Comparison of ENCODE assay signal across 20 cellular contexts in the genomic region with DNA sequence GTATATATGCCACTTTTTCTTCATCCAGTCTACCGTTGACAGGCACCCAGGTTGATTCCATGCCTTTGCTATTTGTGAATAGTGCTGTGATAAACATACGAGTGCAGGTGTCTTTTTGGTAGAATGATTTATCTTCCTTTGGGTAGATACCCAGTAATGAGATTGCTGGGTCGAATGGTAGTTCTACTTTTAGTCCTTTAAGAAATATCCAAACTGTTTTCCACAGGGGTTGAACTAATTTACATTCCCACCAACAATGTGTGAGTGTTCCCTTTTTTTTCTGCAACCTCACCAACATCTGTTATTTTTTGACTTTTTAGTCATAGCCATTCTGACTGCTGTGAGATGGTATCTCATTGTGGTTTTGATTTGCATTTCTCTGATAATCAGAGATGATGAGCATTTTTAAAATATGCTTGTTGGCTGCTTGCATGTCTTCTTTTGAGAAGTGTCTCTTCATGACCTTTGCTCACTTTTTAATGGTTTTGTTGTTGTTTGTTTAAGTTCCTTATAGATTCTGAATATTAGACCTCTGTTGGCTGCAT. TPM values are rescaled to one million over a fixed set of nuclear protein-coding genes. Genes with fewer than 3 reads are reported as not detected.
A peak's percentile ranks its signal among the peaks of the same experiment; 100 is the strongest.
DNase-seq lines count a peak whose midpoint lies in the region; ATAC-seq lines count a peak whose summit lies in the region.
"Had no signal": no experiment of that assay in that cellular context is flagged by ENCODE, and none has a peak within 500 bp of the region (broad histone marks: within the 10 kb centered on the region; RNA-seq: fewer than 3 reads in every experiment).

No MANE protein-coding gene starts in this region.

- peaks cover 80% of the 10 kb centered on the region for H3K4me1 Mint-ChIP-seq in activated CD4-positive, alpha-beta T cell treated with anti-CD3 and anti-CD28 coated beads, Interleukin-2, amount 10 ng/mL, durations not matched to agents 24 days and 14 days
- peaks cover 89% of the 10 kb centered on the region for H3K4me1 Mint-ChIP-seq in activated T-helper 1 cell treated with anti-CD3 and anti-CD28 coated beads, Interleukin-12 subunit alpha, Interleukin-12 subunit beta, Interleukin-2, Interleukin-4 antibody, amounts not matched to agents 30 ng/mL and 10 ng/mL and 1 ng/mL, durations not matched to agents 14 hours and 24 hours and 36 hours (ENCODE audit: low read depth)
- H3K4me1 Mint-ChIP-seq in naive thymus-derived CD4-positive, alpha-beta T cell: peaks cover 53 to 97% (median 91%) of the 10 kb centered on the region in 7 donors

- POLR2A ChIA-PET in naive thymus-derived CD4-positive, alpha-beta T cell (lab: Charles Lee): interaction anchor here (1.0 to 5.0 kb wide), 4 partner anchors 9 to 39 kb away, joined by 3 to 69 read pairs (median 56); no protein-coding TSS in a partner anchor

- no peaks in the 10 kb centered on the region for H3K27me3 ChIP-seq in naive thymus-derived CD4-positive, alpha-beta T cell (ENCODE audit: control insufficient read depth in 2 of 2, insufficient read depth in 2 of 2, low read length in 2 of 2)
- no peaks in the 10 kb centered on the region for H3K27me3 ChIP-seq in neuronal stem cell (ENCODE audit: control insufficient read depth in 3 of 3, insufficient read depth in 3 of 3, low read depth in 1 of 3, low read length in 3 of 3)
- H3K27me3 ChIP-seq: hepatocyte had no signal

- H3K27me3 Mint-ChIP-seq in activated CD4-positive, alpha-beta T cell treated with anti-CD3 and anti-CD28 coated beads, Interleukin-2, amount 10 ng/mL, durations not matched to agents 24 days and 14 days: no peaks in the 10 kb centered on the region
- no peaks in the 10 kb centered on the region for H3K27me3 Mint-ChIP-seq in activated T-helper 1 cell treated with anti-CD3 and anti-CD28 coated beads, Interleukin-12 subunit alpha, Interleukin-12 subunit beta, Interleukin-2, Interleukin-4 antibody, amounts not matched to agents 30 ng/mL and 10 ng/mL and 1 ng/mL, durations not matched to agents 14 hours and 24 hours and 36 hours (ENCODE audit: insufficient read depth)
- H3K27me3 Mint-ChIP-seq in naive thymus-derived CD4-positive, alpha-beta T cell: no peaks in the 10 kb centered on the region

- peak overlapping the region; percentile 55 for H3K4me3 ChIP-seq in naive thymus-derived CD4-positive, alpha-beta T cell (ENCODE audit: low read length)
- H3K4me3 ChIP-seq in neuronal stem cell (ENCODE audit: low read length in 2 of 2): no peak overlapping the region
- H3K4me3 ChIP-seq: hepatocyte, neural progenitor cell had no signal

- no peak overlapping the region for H4K8ac ChIP-seq in neuronal stem cell (ENCODE audit: low read depth, low read length)

- CTCF ChIA-PET in naive thymus-derived CD4-positive, alpha-beta T cell (lab: Charles Lee): interaction anchor here (0.9 kb wide), 1 partner anchor 17 kb away, joined by 3 read pairs; no protein-coding TSS in a partner anchor

- no peak overlapping the region for H2BK5ac ChIP-seq in neuronal stem cell (ENCODE audit: low read length)

- peak; percentile 73 for DNase-seq in activated CD4-positive, alpha-beta T cell treated with anti-CD3 and anti-CD28 coated beads, Interleukin-2, amount 10 ng/mL, durations not matched to agents 24 days and 14 days
- DNase-seq in activated CD4-positive, alpha-beta T cell treated with anti-CD3 and anti-CD28 coated beads for 4 hours: no peak
- DNase-seq in KBM-7 (peak; percentile 23), neuronal stem cell (ENCODE audit: low spot score) (no peak), amygdala (lab: John Stamatoyannopoulos, UW) (no peak), HCEC 1CT (no peak)
- no peak for DNase-seq in activated T-helper 1 cell treated with anti-CD3 and anti-CD28 coated beads, Interleukin-12 subunit alpha, Interleukin-12 subunit beta, Interleukin-2, Interleukin-4 antibody, amounts not matched to agents 30 ng/mL and 10 ng/mL and 1 ng/mL, durations not matched to agents 14 hours and 24 hours and 36 hours (ENCODE audit: low spot score)
- DNase-seq in naive thymus-derived CD4-positive, alpha-beta T cell: peak in 6 of 9 donors; percentile 57 to 71 (median 62)
- DNase-seq: aorta; DMS79 treated with DMSO at 0.1 percent for 48 hours; NCI-H146; retina; stimulated activated CD4-positive, alpha-beta T cell treated with anti-CD3 and anti-CD28 coated beads, Interleukin-15, amount 100 ng/mL, for 24 hours; stimulated activated naive CD4-positive, alpha-beta T cell treated with Interleukin-2 at 50 U/mL for 16 hours had no signal

- intact Hi-C loops in activated CD4-positive, alpha-beta T cell treated with anti-CD3 and anti-CD28 coated beads, Interleukin-2, amount 10 ng/mL, durations not matched to agents 24 days and 14 days (cut with micrococcal nuclease): loop anchor here (2.0 to 10.0 kb wide), 5 partner anchors 15 to 773 kb away; a partner anchor contains a TSS
- intact Hi-C loops in activated T-helper 1 cell treated with anti-CD3 and anti-CD28 coated beads, Interleukin-12 subunit alpha, Interleukin-12 subunit beta, Interleukin-2, Interleukin-4 antibody, amounts not matched to agents 30 ng/mL and 10 ng/mL and 1 ng/mL, durations not matched to agents 14 hours and 24 hours and 36 hours (cut with micrococcal nuclease): loop anchor here (5.0 to 10.0 kb wide), 8 partner anchors 46 to 1767 kb away; a partner anchor contains a TSS
- intact Hi-C loops in naive thymus-derived CD4-positive, alpha-beta T cell (cut with micrococcal nuclease): loop anchor here (2.0 to 5.0 kb wide), 9 partner anchors 15 to 1764 kb away; a partner anchor contains a TSS

- WGBS in neuronal stem cell (ENCODE audit: extremely low coverage in 2 of 2, insufficient read length in 2 of 2, insufficient replicate concordance in 1 of 2), 2 donors: no CpG with 5 or more reads among the region's 3 CpGs

- H3K36me3 Mint-ChIP-seq in activated CD4-positive, alpha-beta T cell treated with anti-CD3 and anti-CD28 coated beads, Interleukin-2, amount 10 ng/mL, durations not matched to agents 24 days and 14 days (ENCODE audit: low read depth): no peaks in the 10 kb centered on the region
- H3K36me3 Mint-ChIP-seq in activated T-helper 1 cell treated with anti-CD3 and anti-CD28 coated beads, Interleukin-12 subunit alpha, Interleukin-12 subunit beta, Interleukin-2, Interleukin-4 antibody, amounts not matched to agents 30 ng/mL and 10 ng/mL and 1 ng/mL, durations not matched to agents 14 hours and 24 hours and 36 hours (ENCODE audit: low read depth): peaks cover 7% of the 10 kb centered on the region
- H3K36me3 Mint-ChIP-seq in naive thymus-derived CD4-positive, alpha-beta T cell: peaks cover 5 to 18% (median 8%) of the 10 kb centered on the region in 5 donors
- H3K36me3 Mint-ChIP-seq: neural progenitor cell had no signal

- no peak overlapping the region for H4K91ac ChIP-seq in neuronal stem cell (ENCODE audit: low read depth, low read length, poor library complexity)

- no peak overlapping the region for H3K4me2 ChIP-seq in neuronal stem cell (ENCODE audit: insufficient read depth, low read length, poor library complexity, severe bottlenecking)
- H3K4me2 ChIP-seq: hepatocyte, neural progenitor cell had no signal

- no peak overlapping the region for H3K14ac ChIP-seq in neuronal stem cell (ENCODE audit: low read length)

- peak overlapping the region; percentile 93 for H3K27ac ChIP-seq in naive thymus-derived CD4-positive, alpha-beta T cell (ENCODE audit: low read depth, low read length)
- no peak overlapping the region for H3K27ac ChIP-seq in neuronal stem cell (replicated peaks; ENCODE audit: low read length)
- H3K27ac ChIP-seq: C4-2B, hepatocyte, neural progenitor cell had no signal

- no peak for ATAC-seq in naive thymus-derived CD4-positive, alpha-beta T cell
- ATAC-seq: HCT116 had no signal

- H2BK120ac ChIP-seq in neuronal stem cell (ENCODE audit: low read depth, low read length): no peak overlapping the region

- H3K27ac Mint-ChIP-seq in activated CD4-positive, alpha-beta T cell treated with anti-CD3 and anti-CD28 coated beads, Interleukin-2, amount 10 ng/mL, durations not matched to agents 24 days and 14 days: peak overlapping the region; percentile 97
- peak overlapping the region; percentile 37 for H3K27ac Mint-ChIP-seq in activated T-helper 1 cell treated with anti-CD3 and anti-CD28 coated beads, Interleukin-12 subunit alpha, Interleukin-12 subunit beta, Interleukin-2, Interleukin-4 antibody, amounts not matched to agents 30 ng/mL and 10 ng/mL and 1 ng/mL, durations not matched to agents 14 hours and 24 hours and 36 hours
- H3K27ac Mint-ChIP-seq in naive thymus-derived CD4-positive, alpha-beta T cell: peak overlapping the region; percentile 95 to 99 (median 98)
- H3K27ac Mint-ChIP-seq: neural progenitor cell had no signal

- H2AK5ac ChIP-seq in neuronal stem cell (ENCODE audit: low read depth, low read length): no peak overlapping the region

- H3K9ac ChIP-seq in neuronal stem cell (ENCODE audit: low read depth, low read length, poor library complexity): no peak overlapping the region
- H3K9ac ChIP-seq: neural progenitor cell had no signal

- in situ Hi-C loops in KBM-7 (cut with MboI; ENCODE audit: low pct_unique_long_range_greater_than_20kb, low sequenced_read_pairs): no loop called here

- H3K4ac ChIP-seq in neuronal stem cell (ENCODE audit: low read length): no peak overlapping the region

- no peak overlapping the region for H3K23ac ChIP-seq in neuronal stem cell (ENCODE audit: low read depth, low read length, poor library complexity)

- no peaks in the 10 kb centered on the region for H3K9me3 Mint-ChIP-seq in activated CD4-positive, alpha-beta T cell treated with anti-CD3 and anti-CD28 coated beads, Interleukin-2, amount 10 ng/mL, durations not matched to agents 24 days and 14 days
- no peaks in the 10 kb centered on the region for H3K9me3 Mint-ChIP-seq in activated T-helper 1 cell treated with anti-CD3 and anti-CD28 coated beads, Interleukin-12 subunit alpha, Interleukin-12 subunit beta, Interleukin-2, Interleukin-4 antibody, amounts not matched to agents 30 ng/mL and 10 ng/mL and 1 ng/mL, durations not matched to agents 14 hours and 24 hours and 36 hours
- H3K9me3 Mint-ChIP-seq in naive thymus-derived CD4-positive, alpha-beta T cell: peaks cover 0 to 3% (median 0%) of the 10 kb centered on the region in 11 donors

- H2AFZ ChIP-seq in neuronal stem cell (ENCODE audit: low read length): no peak overlapping the region
- H2AFZ ChIP-seq: hepatocyte, neural progenitor cell had no signal

- no peak overlapping the region for H3K18ac ChIP-seq in neuronal stem cell (ENCODE audit: low read length)

- no peaks in the 10 kb centered on the region for H3K36me3 ChIP-seq in naive thymus-derived CD4-positive, alpha-beta T cell (ENCODE audit: control insufficient read depth in 2 of 3, insufficient read depth in 3 of 3, low read length in 3 of 3)
- no peaks in the 10 kb centered on the region for H3K36me3 ChIP-seq in neuronal stem cell (replicated peaks in 1 of 2; ENCODE audit: control insufficient read depth in 2 of 2, insufficient read depth in 2 of 2, low read length in 2 of 2)
- H3K36me3 ChIP-seq: neural progenitor cell had no signal

- no peaks in the 10 kb centered on the region for H3K79me1 ChIP-seq in neuronal stem cell (ENCODE audit: low read depth, low read length)

- H2BK15ac ChIP-seq in neuronal stem cell (ENCODE audit: low read length): no peak overlapping the region

- peaks cover 69 to 79% of the 10 kb centered on the region in 2 donors for H3K4me1 ChIP-seq in naive thymus-derived CD4-positive, alpha-beta T cell (ENCODE audit: control insufficient read depth in 2 of 2, insufficient read depth in 2 of 2, low read length in 2 of 2)
- H3K4me1 ChIP-seq in neuronal stem cell (ENCODE audit: control insufficient read depth in 2 of 2, insufficient read depth in 1 of 2, low read depth in 1 of 2, low read length in 2 of 2): peaks cover 0 to 7% of the 10 kb centered on the region in 2 donors

- no peak overlapping the region for H2BK12ac ChIP-seq in neuronal stem cell (ENCODE audit: low read length)

- no peaks in the 10 kb centered on the region for H3K9me3 ChIP-seq in naive thymus-derived CD4-positive, alpha-beta T cell (ENCODE audit: control insufficient read depth in 2 of 3, low read length in 3 of 3)
- no peaks in the 10 kb centered on the region for H3K9me3 ChIP-seq in neuronal stem cell (replicated peaks in 1 of 2; ENCODE audit: control insufficient read depth in 2 of 2, insufficient read depth in 1 of 2, low read depth in 1 of 2, low read length in 2 of 2)

- peak overlapping the region; percentile 38 for H3K4me3 Mint-ChIP-seq in activated CD4-positive, alpha-beta T cell treated with anti-CD3 and anti-CD28 coated beads, Interleukin-2, amount 10 ng/mL, durations not matched to agents 24 days and 14 days
- peak overlapping the region; percentile 54 for H3K4me3 Mint-ChIP-seq in activated T-helper 1 cell treated with anti-CD3 and anti-CD28 coated beads, Interleukin-12 subunit alpha, Interleukin-12 subunit beta, Interleukin-2, Interleukin-4 antibody, amounts not matched to agents 30 ng/mL and 10 ng/mL and 1 ng/mL, durations not matched to agents 14 hours and 24 hours and 36 hours
- peak overlapping the region; percentile 59 to 93 (median 89) for H3K4me3 Mint-ChIP-seq in naive thymus-derived CD4-positive, alpha-beta T cell
- H3K4me3 Mint-ChIP-seq: neural progenitor cell had no signal

RNA-seq across cellular contexts. Expression of a gene that starts 1.9 kb away (rescaled TPM):
- total RNA-seq in activated CD4-positive, alpha-beta T cell treated with anti-CD3 and anti-CD28 coated beads, Interleukin-2, amount 10 ng/mL, durations not matched to agents 24 days and 14 days: 3.1 and 3.4 TPM in 2 replicates
- 3.4 and 3.6 TPM in 2 replicates for total RNA-seq in activated T-helper 1 cell treated with anti-CD3 and anti-CD28 coated beads, Interleukin-12 subunit alpha, Interleukin-12 subunit beta, Interleukin-2, Interleukin-4 antibody, amounts not matched to agents 30 ng/mL and 10 ng/mL and 1 ng/mL, durations not matched to agents 14 hours and 24 hours and 36 hours
- total RNA-seq in naive thymus-derived CD4-positive, alpha-beta T cell: 10 to 100 TPM in 4 of 5 experiments, 1 to 10 TPM in 1; 8.5 to 37.8 (median 35.5) TPM
- polyA plus RNA-seq in naive thymus-derived CD4-positive, alpha-beta T cell: 1 to 10 TPM; 5.6 to 7.8 TPM
- not detected for polyA plus RNA-seq in neuronal stem cell (2013, experiment 1 of 2)
- polyA plus RNA-seq in neuronal stem cell (2013, experiment 2 of 2): not detected
- total RNA-seq: A172, hepatocyte, kidney epithelial cell had no signal
- polyA plus RNA-seq: hepatocyte had no signal

Comparison
In these comparisons a context has a peak if more than half of its experiments do, and no peak if none do; other contexts are left out.
1. DNase-seq: peak in activated CD4-positive, alpha-beta T cell treated with anti-CD3 and anti-CD28 coated beads, Interleukin-2, amount 10 ng/mL, durations not matched to agents 24 days and 14 days (single experiment), KBM-7 (single experiment) and naive thymus-derived CD4-positive, alpha-beta T cell (6 of 9); none in activated CD4-positive, alpha-beta T cell treated with anti-CD3 and anti-CD28 coated beads for 4 hours (0 of 2), activated T-helper 1 cell treated with anti-CD3 and anti-CD28 coated beads, Interleukin-12 subunit alpha, Interleukin-12 subunit beta, Interleukin-2, Interleukin-4 antibody, amounts not matched to agents 30 ng/mL and 10 ng/mL and 1 ng/mL, durations not matched to agents 14 hours and 24 hours and 36 hours (single experiment), neuronal stem cell (single experiment), amygdala (0 of 56) and HCEC 1CT (single experiment).
2. H3K27ac Mint-ChIP-seq: peak in every context shown above with its lines; median percentile 98 in naive thymus-derived CD4-positive, alpha-beta T cell; 97 in activated CD4-positive, alpha-beta T cell treated with anti-CD3 and anti-CD28 coated beads, Interleukin-2, amount 10 ng/mL, durations not matched to agents 24 days and 14 days; 37 in activated T-helper 1 cell treated with anti-CD3 and anti-CD28 coated beads, Interleukin-12 subunit alpha, Interleukin-12 subunit beta, Interleukin-2, Interleukin-4 antibody, amounts not matched to agents 30 ng/mL and 10 ng/mL and 1 ng/mL, durations not matched to agents 14 hours and 24 hours and 36 hours.
3. H3K4me3 Mint-ChIP-seq: peak in every context shown above with its lines; median percentile 89 in naive thymus-derived CD4-positive, alpha-beta T cell; 54 in activated T-helper 1 cell treated with anti-CD3 and anti-CD28 coated beads, Interleukin-12 subunit alpha, Interleukin-12 subunit beta, Interleukin-2, Interleukin-4 antibody, amounts not matched to agents 30 ng/mL and 10 ng/mL and 1 ng/mL, durations not matched to agents 14 hours and 24 hours and 36 hours; 38 in activated CD4-positive, alpha-beta T cell treated with anti-CD3 and anti-CD28 coated beads, Interleukin-2, amount 10 ng/mL, durations not matched to agents 24 days and 14 days.